1 cellular context compared by ENCODE assay signal in the genomic region with DNA sequence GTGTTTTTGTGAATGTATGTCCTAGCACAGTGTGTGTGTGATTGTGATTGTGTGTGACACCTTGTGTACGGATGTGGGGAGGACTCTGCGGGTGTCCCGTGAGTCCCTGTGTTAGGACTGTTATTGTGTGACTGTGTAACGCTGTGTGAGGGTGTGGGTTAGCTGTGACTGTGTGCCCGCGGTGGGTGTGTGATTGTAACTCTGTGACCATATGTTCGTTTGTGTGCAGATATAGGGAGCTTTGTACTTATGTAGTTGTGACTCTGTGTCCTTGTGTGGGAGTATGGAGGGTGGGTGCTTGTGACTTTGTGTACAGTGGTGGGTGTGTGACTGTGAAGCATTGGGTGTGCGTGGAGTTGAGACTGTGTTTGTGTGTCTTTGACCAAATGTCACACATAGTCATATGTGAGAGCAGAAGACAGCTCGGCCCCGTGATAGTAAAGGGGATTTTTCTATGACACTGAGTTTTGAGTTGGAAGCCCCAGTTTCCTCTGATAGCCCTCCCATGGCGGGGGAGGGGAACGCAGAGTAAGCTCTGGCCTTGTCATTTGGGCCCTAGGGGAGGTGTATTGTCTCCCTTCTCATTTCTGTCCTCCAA.
TF ChIP-seq lines count a peak whose summit lies in the region.

No MANE protein-coding gene starts in this region.

TF ChIP-seq in K562, 482 proteins besides CTCF, POLR2A, EP300 and RAD21 (continued from another document and continues in another):
- TF ChIP-seq, protein P1, sequence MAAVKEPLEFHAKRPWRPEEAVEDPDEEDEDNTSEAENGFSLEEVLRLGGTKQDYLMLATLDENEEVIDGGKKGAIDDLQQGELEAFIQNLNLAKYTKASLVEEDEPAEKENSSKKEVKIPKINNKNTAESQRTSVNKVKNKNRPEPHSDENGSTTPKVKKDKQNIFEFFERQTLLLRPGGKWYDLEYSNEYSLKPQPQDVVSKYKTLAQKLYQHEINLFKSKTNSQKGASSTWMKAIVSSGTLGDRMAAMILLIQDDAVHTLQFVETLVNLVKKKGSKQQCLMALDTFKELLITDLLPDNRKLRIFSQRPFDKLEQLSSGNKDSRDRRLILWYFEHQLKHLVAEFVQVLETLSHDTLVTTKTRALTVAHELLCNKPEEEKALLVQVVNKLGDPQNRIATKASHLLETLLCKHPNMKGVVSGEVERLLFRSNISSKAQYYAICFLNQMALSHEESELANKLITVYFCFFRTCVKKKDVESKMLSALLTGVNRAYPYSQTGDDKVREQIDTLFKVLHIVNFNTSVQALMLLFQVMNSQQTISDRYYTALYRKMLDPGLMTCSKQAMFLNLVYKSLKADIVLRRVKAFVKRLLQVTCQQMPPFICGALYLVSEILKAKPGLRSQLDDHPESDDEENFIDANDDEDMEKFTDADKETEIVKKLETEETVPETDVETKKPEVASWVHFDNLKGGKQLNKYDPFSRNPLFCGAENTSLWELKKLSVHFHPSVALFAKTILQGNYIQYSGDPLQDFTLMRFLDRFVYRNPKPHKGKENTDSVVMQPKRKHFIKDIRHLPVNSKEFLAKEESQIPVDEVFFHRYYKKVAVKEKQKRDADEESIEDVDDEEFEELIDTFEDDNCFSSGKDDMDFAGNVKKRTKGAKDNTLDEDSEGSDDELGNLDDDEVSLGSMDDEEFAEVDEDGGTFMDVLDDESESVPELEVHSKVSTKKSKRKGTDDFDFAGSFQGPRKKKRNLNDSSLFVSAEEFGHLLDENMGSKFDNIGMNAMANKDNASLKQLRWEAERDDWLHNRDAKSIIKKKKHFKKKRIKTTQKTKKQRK (IDR thresholded peaks at IDR 0.05; ENCODE audit: borderline replicate concordance, low read depth, low read length) = no peak
- TF ChIP-seq, protein P2, sequence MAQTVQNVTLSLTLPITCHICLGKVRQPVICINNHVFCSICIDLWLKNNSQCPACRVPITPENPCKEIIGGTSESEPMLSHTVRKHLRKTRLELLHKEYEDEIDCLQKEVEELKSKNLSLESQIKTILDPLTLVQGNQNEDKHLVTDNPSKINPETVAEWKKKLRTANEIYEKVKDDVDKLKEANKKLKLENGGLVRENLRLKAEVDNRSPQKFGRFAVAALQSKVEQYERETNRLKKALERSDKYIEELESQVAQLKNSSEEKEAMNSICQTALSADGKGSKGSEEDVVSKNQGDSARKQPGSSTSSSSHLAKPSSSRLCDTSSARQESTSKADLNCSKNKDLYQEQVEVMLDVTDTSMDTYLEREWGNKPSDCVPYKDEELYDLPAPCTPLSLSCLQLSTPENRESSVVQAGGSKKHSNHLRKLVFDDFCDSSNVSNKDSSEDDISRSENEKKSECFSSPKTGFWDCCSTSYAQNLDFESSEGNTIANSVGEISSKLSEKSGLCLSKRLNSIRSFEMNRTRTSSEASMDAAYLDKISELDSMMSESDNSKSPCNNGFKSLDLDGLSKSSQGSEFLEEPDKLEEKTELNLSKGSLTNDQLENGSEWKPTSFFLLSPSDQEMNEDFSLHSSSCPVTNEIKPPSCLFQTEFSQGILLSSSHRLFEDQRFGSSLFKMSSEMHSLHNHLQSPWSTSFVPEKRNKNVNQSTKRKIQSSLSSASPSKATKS (CRISPR knock-in tag; IDR thresholded peaks at IDR 0.05) = no peak
- TF ChIP-seq, protein P3, sequence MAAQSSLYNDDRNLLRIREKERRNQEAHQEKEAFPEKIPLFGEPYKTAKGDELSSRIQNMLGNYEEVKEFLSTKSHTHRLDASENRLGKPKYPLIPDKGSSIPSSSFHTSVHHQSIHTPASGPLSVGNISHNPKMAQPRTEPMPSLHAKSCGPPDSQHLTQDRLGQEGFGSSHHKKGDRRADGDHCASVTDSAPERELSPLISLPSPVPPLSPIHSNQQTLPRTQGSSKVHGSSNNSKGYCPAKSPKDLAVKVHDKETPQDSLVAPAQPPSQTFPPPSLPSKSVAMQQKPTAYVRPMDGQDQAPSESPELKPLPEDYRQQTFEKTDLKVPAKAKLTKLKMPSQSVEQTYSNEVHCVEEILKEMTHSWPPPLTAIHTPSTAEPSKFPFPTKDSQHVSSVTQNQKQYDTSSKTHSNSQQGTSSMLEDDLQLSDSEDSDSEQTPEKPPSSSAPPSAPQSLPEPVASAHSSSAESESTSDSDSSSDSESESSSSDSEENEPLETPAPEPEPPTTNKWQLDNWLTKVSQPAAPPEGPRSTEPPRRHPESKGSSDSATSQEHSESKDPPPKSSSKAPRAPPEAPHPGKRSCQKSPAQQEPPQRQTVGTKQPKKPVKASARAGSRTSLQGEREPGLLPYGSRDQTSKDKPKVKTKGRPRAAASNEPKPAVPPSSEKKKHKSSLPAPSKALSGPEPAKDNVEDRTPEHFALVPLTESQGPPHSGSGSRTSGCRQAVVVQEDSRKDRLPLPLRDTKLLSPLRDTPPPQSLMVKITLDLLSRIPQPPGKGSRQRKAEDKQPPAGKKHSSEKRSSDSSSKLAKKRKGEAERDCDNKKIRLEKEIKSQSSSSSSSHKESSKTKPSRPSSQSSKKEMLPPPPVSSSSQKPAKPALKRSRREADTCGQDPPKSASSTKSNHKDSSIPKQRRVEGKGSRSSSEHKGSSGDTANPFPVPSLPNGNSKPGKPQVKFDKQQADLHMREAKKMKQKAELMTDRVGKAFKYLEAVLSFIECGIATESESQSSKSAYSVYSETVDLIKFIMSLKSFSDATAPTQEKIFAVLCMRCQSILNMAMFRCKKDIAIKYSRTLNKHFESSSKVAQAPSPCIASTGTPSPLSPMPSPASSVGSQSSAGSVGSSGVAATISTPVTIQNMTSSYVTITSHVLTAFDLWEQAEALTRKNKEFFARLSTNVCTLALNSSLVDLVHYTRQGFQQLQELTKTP (IDR thresholded peaks at IDR 0.05; ENCODE audit: low read depth in 1 of 2, partially characterized antibody in 2 of 2) = no peak
- TF ChIP-seq, protein P4, sequence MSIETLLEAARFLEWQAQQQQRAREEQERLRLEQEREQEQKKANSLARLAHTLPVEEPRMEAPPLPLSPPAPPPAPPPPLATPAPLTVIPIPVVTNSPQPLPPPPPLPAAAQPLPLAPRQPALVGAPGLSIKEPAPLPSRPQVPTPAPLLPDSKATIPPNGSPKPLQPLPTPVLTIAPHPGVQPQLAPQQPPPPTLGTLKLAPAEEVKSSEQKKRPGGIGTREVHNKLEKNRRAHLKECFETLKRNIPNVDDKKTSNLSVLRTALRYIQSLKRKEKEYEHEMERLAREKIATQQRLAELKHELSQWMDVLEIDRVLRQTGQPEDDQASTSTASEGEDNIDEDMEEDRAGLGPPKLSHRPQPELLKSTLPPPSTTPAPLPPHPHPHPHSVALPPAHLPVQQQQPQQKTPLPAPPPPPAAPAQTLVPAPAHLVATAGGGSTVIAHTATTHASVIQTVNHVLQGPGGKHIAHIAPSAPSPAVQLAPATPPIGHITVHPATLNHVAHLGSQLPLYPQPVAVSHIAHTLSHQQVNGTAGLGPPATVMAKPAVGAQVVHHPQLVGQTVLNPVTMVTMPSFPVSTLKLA (conservative IDR thresholded peaks at IDR 0.05) = 0 out of 4 replicates have a peak, but pooled peaks of 1 of the 2 experiments have one; percentile 75
- TF ChIP-seq CAMTA2 (CRISPR knock-in tag; conservative IDR thresholded peaks at IDR 0.05) = no peak
- no peak for TF ChIP-seq SIRT6 (IDR thresholded peaks at IDR 0.05; ENCODE audit: low read depth, low read length)
- TF ChIP-seq SMARCE1 (IDR thresholded peaks at IDR 0.05) = 0 out of 2 replicates have a peak, but pooled peaks have one; percentile 40
- TF ChIP-seq HNRNPL (IDR thresholded peaks at IDR 0.05; ENCODE audit: low read depth, low read length) = no peak
- no peak for TF ChIP-seq ZNF253 (CRISPR knock-in tag; conservative IDR thresholded peaks at IDR 0.05)
- TF ChIP-seq SIX5 (IDR thresholded peaks at IDR 0.05; ENCODE audit: borderline replicate concordance in 1 of 2, insufficient read depth in 1 of 2, low read depth in 1 of 2, low read length in 2 of 2) = no peak
- TF ChIP-seq, protein P5, sequence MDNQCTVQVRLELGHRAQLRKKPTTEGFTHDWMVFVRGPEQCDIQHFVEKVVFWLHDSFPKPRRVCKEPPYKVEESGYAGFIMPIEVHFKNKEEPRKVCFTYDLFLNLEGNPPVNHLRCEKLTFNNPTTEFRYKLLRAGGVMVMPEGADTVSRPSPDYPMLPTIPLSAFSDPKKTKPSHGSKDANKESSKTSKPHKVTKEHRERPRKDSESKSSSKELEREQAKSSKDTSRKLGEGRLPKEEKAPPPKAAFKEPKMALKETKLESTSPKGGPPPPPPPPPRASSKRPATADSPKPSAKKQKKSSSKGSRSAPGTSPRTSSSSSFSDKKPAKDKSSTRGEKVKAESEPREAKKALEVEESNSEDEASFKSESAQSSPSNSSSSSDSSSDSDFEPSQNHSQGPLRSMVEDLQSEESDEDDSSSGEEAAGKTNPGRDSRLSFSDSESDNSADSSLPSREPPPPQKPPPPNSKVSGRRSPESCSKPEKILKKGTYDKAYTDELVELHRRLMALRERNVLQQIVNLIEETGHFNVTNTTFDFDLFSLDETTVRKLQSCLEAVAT (IDR thresholded peaks at IDR 0.05) = peak; percentile 54 to 71; a peak in 2 of 4 replicates
- TF ChIP-seq MTA1 (IDR thresholded peaks at IDR 0.05; ENCODE audit: borderline replicate concordance) = no peak
- 0 out of 2 replicates have a peak, but pooled peaks have one; percentile 22 for TF ChIP-seq ARID2 (IDR thresholded peaks at IDR 0.05)
- TF ChIP-seq SNIP1 (IDR thresholded peaks at IDR 0.05; ENCODE audit: low read depth) = no peak
- TF ChIP-seq ZNF263 (CRISPR knock-in tag; IDR thresholded peaks at IDR 0.05; ENCODE audit: borderline replicate concordance) = peak; percentile 30; the same call in 1 of the 2 replicates
- TF ChIP-seq CHD2 (IDR thresholded peaks at IDR 0.05; ENCODE audit: low read depth, low read length) = no peak
- TF ChIP-seq PRMT5 (CRISPR knock-in tag; IDR thresholded peaks at IDR 0.05) = no peak
- TF ChIP-seq CREBBP (IDR thresholded peaks at IDR 0.05; ENCODE audit: low read depth, low read length) = no peak
- TF ChIP-seq, protein P6, sequence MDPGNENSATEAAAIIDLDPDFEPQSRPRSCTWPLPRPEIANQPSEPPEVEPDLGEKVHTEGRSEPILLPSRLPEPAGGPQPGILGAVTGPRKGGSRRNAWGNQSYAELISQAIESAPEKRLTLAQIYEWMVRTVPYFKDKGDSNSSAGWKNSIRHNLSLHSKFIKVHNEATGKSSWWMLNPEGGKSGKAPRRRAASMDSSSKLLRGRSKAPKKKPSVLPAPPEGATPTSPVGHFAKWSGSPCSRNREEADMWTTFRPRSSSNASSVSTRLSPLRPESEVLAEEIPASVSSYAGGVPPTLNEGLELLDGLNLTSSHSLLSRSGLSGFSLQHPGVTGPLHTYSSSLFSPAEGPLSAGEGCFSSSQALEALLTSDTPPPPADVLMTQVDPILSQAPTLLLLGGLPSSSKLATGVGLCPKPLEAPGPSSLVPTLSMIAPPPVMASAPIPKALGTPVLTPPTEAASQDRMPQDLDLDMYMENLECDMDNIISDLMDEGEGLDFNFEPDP (CRISPR knock-in tag; IDR thresholded peaks at IDR 0.05) = no peak; the same call in 1 of the 2 replicates
- TF ChIP-seq, protein P7, sequence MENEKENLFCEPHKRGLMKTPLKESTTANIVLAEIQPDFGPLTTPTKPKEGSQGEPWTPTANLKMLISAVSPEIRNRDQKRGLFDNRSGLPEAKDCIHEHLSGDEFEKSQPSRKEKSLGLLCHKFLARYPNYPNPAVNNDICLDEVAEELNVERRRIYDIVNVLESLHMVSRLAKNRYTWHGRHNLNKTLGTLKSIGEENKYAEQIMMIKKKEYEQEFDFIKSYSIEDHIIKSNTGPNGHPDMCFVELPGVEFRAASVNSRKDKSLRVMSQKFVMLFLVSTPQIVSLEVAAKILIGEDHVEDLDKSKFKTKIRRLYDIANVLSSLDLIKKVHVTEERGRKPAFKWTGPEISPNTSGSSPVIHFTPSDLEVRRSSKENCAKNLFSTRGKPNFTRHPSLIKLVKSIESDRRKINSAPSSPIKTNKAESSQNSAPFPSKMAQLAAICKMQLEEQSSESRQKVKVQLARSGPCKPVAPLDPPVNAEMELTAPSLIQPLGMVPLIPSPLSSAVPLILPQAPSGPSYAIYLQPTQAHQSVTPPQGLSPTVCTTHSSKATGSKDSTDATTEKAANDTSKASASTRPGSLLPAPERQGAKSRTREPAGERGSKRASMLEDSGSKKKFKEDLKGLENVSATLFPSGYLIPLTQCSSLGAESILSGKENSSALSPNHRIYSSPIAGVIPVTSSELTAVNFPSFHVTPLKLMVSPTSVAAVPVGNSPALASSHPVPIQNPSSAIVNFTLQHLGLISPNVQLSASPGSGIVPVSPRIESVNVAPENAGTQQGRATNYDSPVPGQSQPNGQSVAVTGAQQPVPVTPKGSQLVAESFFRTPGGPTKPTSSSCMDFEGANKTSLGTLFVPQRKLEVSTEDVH (IDR thresholded peaks at IDR 0.05; ENCODE audit: low read depth, partially characterized antibody) = no peak
- no peak for TF ChIP-seq KDM1A (IDR thresholded peaks at IDR 0.05)
- TF ChIP-seq DMBX1 (CRISPR knock-in tag; IDR thresholded peaks at IDR 0.05; ENCODE audit: borderline replicate concordance) = no peak
- TF ChIP-seq CC2D1A (IDR thresholded peaks at IDR 0.05) = peak; percentile 17; the same call in 1 of the 2 replicates
- TF ChIP-seq ZNF316 (IDR thresholded peaks at IDR 0.05) = 0 out of 2 replicates have a peak, but pooled peaks have one; percentile 1
- TF ChIP-seq DACH1 (IDR thresholded peaks at IDR 0.05; ENCODE audit: partially characterized antibody) = no peak
- TF ChIP-seq, protein P8, sequence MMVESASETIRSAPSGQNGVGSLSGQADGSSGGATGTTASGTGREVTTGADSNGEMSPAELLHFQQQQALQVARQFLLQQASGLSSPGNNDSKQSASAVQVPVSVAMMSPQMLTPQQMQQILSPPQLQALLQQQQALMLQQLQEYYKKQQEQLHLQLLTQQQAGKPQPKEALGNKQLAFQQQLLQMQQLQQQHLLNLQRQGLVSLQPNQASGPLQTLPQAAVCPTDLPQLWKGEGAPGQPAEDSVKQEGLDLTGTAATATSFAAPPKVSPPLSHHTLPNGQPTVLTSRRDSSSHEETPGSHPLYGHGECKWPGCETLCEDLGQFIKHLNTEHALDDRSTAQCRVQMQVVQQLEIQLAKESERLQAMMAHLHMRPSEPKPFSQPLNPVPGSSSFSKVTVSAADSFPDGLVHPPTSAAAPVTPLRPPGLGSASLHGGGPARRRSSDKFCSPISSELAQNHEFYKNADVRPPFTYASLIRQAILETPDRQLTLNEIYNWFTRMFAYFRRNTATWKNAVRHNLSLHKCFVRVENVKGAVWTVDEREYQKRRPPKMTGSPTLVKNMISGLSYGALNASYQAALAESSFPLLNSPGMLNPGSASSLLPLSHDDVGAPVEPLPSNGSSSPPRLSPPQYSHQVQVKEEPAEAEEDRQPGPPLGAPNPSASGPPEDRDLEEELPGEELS (CRISPR knock-in tag; IDR thresholded peaks at IDR 0.05; ENCODE audit: borderline replicate concordance) = 0 out of 2 replicates have a peak, but pooled peaks have one; percentile 58
- no peak for TF ChIP-seq PTTG1 (tag; IDR thresholded peaks at IDR 0.05; ENCODE audit: low read depth)
- TF ChIP-seq, protein P9, sequence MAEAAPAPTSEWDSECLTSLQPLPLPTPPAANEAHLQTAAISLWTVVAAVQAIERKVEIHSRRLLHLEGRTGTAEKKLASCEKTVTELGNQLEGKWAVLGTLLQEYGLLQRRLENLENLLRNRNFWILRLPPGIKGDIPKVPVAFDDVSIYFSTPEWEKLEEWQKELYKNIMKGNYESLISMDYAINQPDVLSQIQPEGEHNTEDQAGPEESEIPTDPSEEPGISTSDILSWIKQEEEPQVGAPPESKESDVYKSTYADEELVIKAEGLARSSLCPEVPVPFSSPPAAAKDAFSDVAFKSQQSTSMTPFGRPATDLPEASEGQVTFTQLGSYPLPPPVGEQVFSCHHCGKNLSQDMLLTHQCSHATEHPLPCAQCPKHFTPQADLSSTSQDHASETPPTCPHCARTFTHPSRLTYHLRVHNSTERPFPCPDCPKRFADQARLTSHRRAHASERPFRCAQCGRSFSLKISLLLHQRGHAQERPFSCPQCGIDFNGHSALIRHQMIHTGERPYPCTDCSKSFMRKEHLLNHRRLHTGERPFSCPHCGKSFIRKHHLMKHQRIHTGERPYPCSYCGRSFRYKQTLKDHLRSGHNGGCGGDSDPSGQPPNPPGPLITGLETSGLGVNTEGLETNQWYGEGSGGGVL (CRISPR knock-in tag; IDR thresholded peaks at IDR 0.05) = no peak
- no peak for TF ChIP-seq ZNF347 (CRISPR knock-in tag; IDR thresholded peaks at IDR 0.05; ENCODE audit: low read depth)
- TF ChIP-seq MECOM (CRISPR knock-in tag; IDR thresholded peaks at IDR 0.05) = no peak
- TF ChIP-seq PTRF (tag; IDR thresholded peaks at IDR 0.05) = no peak
